Comparison of ENCODE assay signal across 21 cellular contexts in genomic region chr4:79862842-79863241, GRCh38.
A peak's percentile ranks its signal among the peaks of the same experiment; 100 is the strongest.
DNase-seq lines count a peak whose midpoint lies in the region; ATAC-seq and TF ChIP-seq lines count a peak whose summit lies in the region.
"Had no signal": no experiment of that assay in that cellular context is flagged by ENCODE, and none has a peak within 500 bp of the region (broad histone marks: within the 10 kb centered on the region; RNA-seq: fewer than 3 reads in every experiment).

No MANE protein-coding gene starts in this region.

- no peak for TF ChIP-seq CTCF in right atrium auricular region (IDR thresholded peaks at IDR 0.05)
- TF ChIP-seq CTCF in glutamatergic neuron (IDR thresholded peaks at IDR 0.05; ENCODE audit: partially characterized antibody, unreplicated experiment): no peak
- TF ChIP-seq CTCF in neural crest cell (conservative IDR thresholded peaks at IDR 0.05): no peak
- TF ChIP-seq CTCF in brain microvascular endothelial cell (IDR thresholded peaks at IDR 0.05; ENCODE audit: low read depth, low read length, missing control alignments): no peak

- peaks cover 17% of the 10 kb centered on the region for H3K4me1 Mint-ChIP-seq in glutamatergic neuron (ENCODE audit: low read depth, unreplicated experiment)
- H3K4me1 Mint-ChIP-seq in neural crest cell: no peaks in the 10 kb centered on the region
- H3K4me1 Mint-ChIP-seq: CD4-positive, alpha-beta memory T cell had no signal

- H3K27me3 Mint-ChIP-seq in glutamatergic neuron (ENCODE audit: unreplicated experiment) (peaks cover 1% of the 10 kb centered on the region), neural crest cell (ENCODE audit: low read depth) (no peaks in the 10 kb centered on the region)

- peak; percentile 24 for DNase-seq in Right ventricle myocardium superior
- DNase-seq in right atrium auricular region (ENCODE audit: low spot score): no peak
- peak; percentile 58 for DNase-seq in NCI-H69 (lab: John Stamatoyannopoulos, UW)
- DNase-seq in glutamatergic neuron: no peak
- no peak for DNase-seq in neural crest cell (ENCODE audit: low read depth, low spot score)
- no peak for DNase-seq in activated T-cell treated with anti-CD3 and anti-CD28 coated beads, Interleukin-2, amount 50 U/mL, for 48 hours
- DNase-seq in brain microvascular endothelial cell: no peak
- DNase-seq in NCI-H345 treated with DMSO at 0.1 percent for 48 hours (lab: John Stamatoyannopoulos, UW; ENCODE audit: unreplicated experiment): no peak
- DNase-seq: 8988T; Caco-2; CD4-positive, alpha-beta memory T cell; EL; GF-D8; Kasumi-1; NCI-H1092 treated with DMSO at 0.1 percent for 48 hours; NCI-H146; NCI-H2081; NCI-H774; SHP77; SK-N-SH had no signal

- no peaks in the 10 kb centered on the region for H3K4me1 ChIP-seq in right atrium auricular region
- H3K4me1 ChIP-seq: BLaER1 treated with 17β-estradiol and CSF1 and Interleukin-3, amounts not matched to agents 10 nM and 100 nM; Caco-2 had no signal

- peak; percentile 95 for ATAC-seq in Right ventricle myocardium superior (ENCODE audit: poor library complexity)

- H3K27ac ChIP-seq in right atrium auricular region (no peak overlapping the region), brain microvascular endothelial cell (no peak overlapping the region)
- H3K27ac ChIP-seq: BLaER1 treated with 17β-estradiol and CSF1 and Interleukin-3, amounts not matched to agents 10 nM and 100 nM had no signal

- H3K36me3 Mint-ChIP-seq in glutamatergic neuron (ENCODE audit: unreplicated experiment) (no peaks in the 10 kb centered on the region), neural crest cell (ENCODE audit: low read depth) (no peaks in the 10 kb centered on the region)
- H3K36me3 Mint-ChIP-seq: CD4-positive, alpha-beta memory T cell had no signal

- H3K9me3 ChIP-seq in right atrium auricular region: no peaks in the 10 kb centered on the region
- H3K9me3 ChIP-seq: BLaER1 treated with 17β-estradiol and CSF1 and Interleukin-3, amounts not matched to agents 10 nM and 100 nM; Caco-2; SK-N-SH had no signal

- intact Hi-C loops in Right ventricle myocardium superior (cut with DNase I): no loop called here

- no peaks in the 10 kb centered on the region for H3K36me3 ChIP-seq in right atrium auricular region
- no peaks in the 10 kb centered on the region for H3K36me3 ChIP-seq in brain microvascular endothelial cell (replicated peaks)
- H3K36me3 ChIP-seq: BLaER1 treated with 17β-estradiol and CSF1 and Interleukin-3, amounts not matched to agents 10 nM and 100 nM had no signal

- H3K4me3 ChIP-seq in right atrium auricular region (no peak overlapping the region), brain microvascular endothelial cell (ENCODE audit: low read depth, low read length) (no peak overlapping the region)
- H3K4me3 ChIP-seq: BLaER1 treated with 17β-estradiol and CSF1 and Interleukin-3, amounts not matched to agents 10 nM and 100 nM had no signal

- H3K4me3 Mint-ChIP-seq in glutamatergic neuron (ENCODE audit: unreplicated experiment) (no peak overlapping the region), neural crest cell (no peak overlapping the region)
- H3K4me3 Mint-ChIP-seq: CD4-positive, alpha-beta memory T cell had no signal

- H3K27me3 ChIP-seq in right atrium auricular region: no peaks in the 10 kb centered on the region
- H3K27me3 ChIP-seq in brain microvascular endothelial cell (replicated peaks): no peaks in the 10 kb centered on the region
- H3K27me3 ChIP-seq: BLaER1 treated with 17β-estradiol and CSF1 and Interleukin-3, amounts not matched to agents 10 nM and 100 nM had no signal

- H3K27ac Mint-ChIP-seq in glutamatergic neuron (ENCODE audit: unreplicated experiment): peak overlapping the region; percentile 34
- peak overlapping the region; percentile 5 for H3K27ac Mint-ChIP-seq in neural crest cell (ENCODE audit: unreplicated experiment)
- H3K27ac Mint-ChIP-seq: CD4-positive, alpha-beta memory T cell had no signal

- H3K9me3 Mint-ChIP-seq in glutamatergic neuron (ENCODE audit: unreplicated experiment) (peaks cover 2% of the 10 kb centered on the region), neural crest cell (no peaks in the 10 kb centered on the region)
- H3K9me3 Mint-ChIP-seq: CD4-positive, alpha-beta memory T cell had no signal

- in situ Hi-C loops in brain microvascular endothelial cell (cut with HindIII; ENCODE audit: low pct_ligation_motif_present, low sequenced_read_pairs): no loop called here

Comparison
In these comparisons a context has a peak if more than half of its experiments do, and no peak if none do; other contexts are left out.
1. DNase-seq: peak in Right ventricle myocardium superior (single experiment) and NCI-H69 (single experiment); none in right atrium auricular region (single experiment), glutamatergic neuron (single experiment), neural crest cell (single experiment), activated T-cell treated with anti-CD3 and anti-CD28 coated beads, Interleukin-2, amount 50 U/mL, for 48 hours (0 of 2), brain microvascular endothelial cell (single experiment) and NCI-H345 treated with DMSO at 0.1 percent for 48 hours (single experiment).